Comparison of ENCODE assay signal across 10 cellular contexts in the genomic region with DNA sequence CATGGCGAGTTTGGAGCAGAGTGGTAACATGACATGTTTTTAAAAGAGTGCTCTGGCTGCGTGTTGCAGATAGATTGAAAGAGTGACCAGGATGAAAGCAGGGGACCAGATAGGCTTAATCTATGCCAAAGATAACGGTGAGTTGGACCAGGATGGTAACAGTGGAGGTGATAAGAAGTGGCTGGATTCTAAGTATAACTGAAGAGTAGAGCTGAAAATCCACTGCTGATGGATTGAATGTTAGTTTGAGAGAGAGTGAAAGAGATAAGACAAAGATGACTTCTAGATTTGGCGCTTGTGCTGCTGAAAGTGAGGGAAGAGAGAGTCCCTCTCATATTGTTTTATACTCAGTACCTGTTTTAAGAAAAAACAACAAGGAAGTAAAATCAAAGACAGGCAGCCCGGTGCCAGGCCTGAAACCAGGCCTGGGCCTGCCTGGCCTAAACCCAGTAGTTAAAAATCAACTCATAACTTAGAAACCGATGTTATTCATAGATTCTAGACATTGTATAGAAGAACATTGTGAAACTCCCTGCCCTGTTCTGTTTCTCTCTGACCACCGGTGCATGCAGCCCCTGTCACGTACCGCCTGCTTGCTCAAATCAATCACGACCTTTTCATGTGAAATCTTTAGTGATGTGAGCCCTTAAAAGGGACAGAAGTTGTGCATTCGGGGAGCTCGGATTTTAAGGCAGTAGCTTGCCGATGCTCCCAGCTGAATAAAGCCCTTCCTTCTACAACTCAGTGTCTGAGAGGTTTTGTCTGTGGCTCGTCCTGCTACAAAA. TPM values are rescaled to one million over a fixed set of nuclear protein-coding genes. Genes with fewer than 3 reads are reported as not detected.
A peak's percentile ranks its signal among the peaks of the same experiment; 100 is the strongest.
DNase-seq lines count a peak whose midpoint lies in the region; ATAC-seq, FAIRE-seq and TF ChIP-seq lines count a peak whose summit lies in the region.
"Not testable (repeated sequence)": the region's sequence is repeated elsewhere in the genome, so short reads cannot be mapped to it uniquely, and the experiment has no call there.
"Had no signal": no experiment of that assay in that cellular context is flagged by ENCODE, and none has a peak within 500 bp of the region (broad histone marks: within the 10 kb centered on the region; RNA-seq: fewer than 3 reads in every experiment).

No MANE protein-coding gene starts in this region.

- peak overlapping the region; percentile 96 for H3K27ac ChIP-seq in OCI-LY3 (ENCODE audit: low read length)

- not testable (repeated sequence) for TF ChIP-seq CTCF in OCI-LY3 (IDR thresholded peaks at IDR 0.05; ENCODE audit: low read depth, low read length)

- peak overlapping the region; percentile 65 for H3K4me2 ChIP-seq in OCI-LY3 (ENCODE audit: low read length)

- peak overlapping the region; percentile 84 for H3K9ac ChIP-seq in OCI-LY3 (ENCODE audit: low read length)

- peaks cover 83% of the 10 kb centered on the region for H3K4me1 ChIP-seq in OCI-LY3 (ENCODE audit: low read length)

- not testable (repeated sequence) for H3K36me3 ChIP-seq in OCI-LY3 (replicated peaks; ENCODE audit: low read depth, low read length)

- H3K9me3 ChIP-seq in OCI-LY3 (ENCODE audit: insufficient read depth, low read length) = not testable (repeated sequence)

- not testable (repeated sequence) for H3K79me2 ChIP-seq in OCI-LY3 (ENCODE audit: low read length)

- not testable (repeated sequence) for H3K27me3 ChIP-seq in OCI-LY3 (ENCODE audit: low read depth, low read length)

- not testable (repeated sequence) for H4K20me1 ChIP-seq in OCI-LY3 (ENCODE audit: insufficient read depth, low read length)

- ATAC-seq in GM18517 (IDR thresholded peaks at IDR 0.05; ENCODE audit: unreplicated experiment) (peak; percentile 48), GM21576 (IDR thresholded peaks at IDR 0.05; ENCODE audit: unreplicated experiment) (peak; percentile 54), HG02938 (IDR thresholded peaks at IDR 0.05; ENCODE audit: unreplicated experiment) (peak; percentile 38), HG03354 (IDR thresholded peaks at IDR 0.05; ENCODE audit: poor library complexity, severe bottlenecking, unreplicated experiment) (peak; percentile 52)

- peak overlapping the region; percentile 16; the same call in 1 of the 2 replicates for H3K4me3 ChIP-seq in OCI-LY3 (ENCODE audit: low read length)

- H2AFZ ChIP-seq in OCI-LY3 (ENCODE audit: low read depth, low read length) = 0 out of 2 replicates have a peak overlapping the region, but pooled peaks have one; percentile 42

- DNase-seq in GM19239 (ENCODE audit: insufficient read length, low spot score) = not testable (repeated sequence)
- peak; percentile 36 for DNase-seq in mucosa of gallbladder (ENCODE audit: low spot score)

- peak; percentile 86 for FAIRE-seq in GM19239 (lab: Jason Lieb, UNC)

RNA-seq across cellular contexts. Expression of gene MYOCOS, which starts 6.7 kb away (rescaled TPM):
- total RNA-seq in mucosa of gallbladder = not detected
- total RNA-seq: H1, SJCRH30 had no signal

RNA-seq across cellular contexts. Expression of gene MYOC, which starts 37.2 kb away (rescaled TPM):
- 2.4 TPM for total RNA-seq in mucosa of gallbladder
- total RNA-seq: H1; SJCRH30; T-helper 1 cell treated with Interleukin-12 subunit alpha and Interleukin-12 subunit beta and Interleukin-4 antibody, amounts not matched to agents 30 ng/mL and 1 ng/mL, for 36 hours had no signal
